ENCODE assay signal across 1 cellular context in genomic region chr2:234947556-234947955, GRCh38.
TF ChIP-seq lines count a peak whose summit lies in the region.

No MANE protein-coding gene starts in this region.

TF ChIP-seq in IMR-90, 13 proteins besides CTCF, POLR2A, EP300 and RAD21 (continued from another document):
- TF ChIP-seq SMC3 (IDR thresholded peaks at IDR 0.05; ENCODE audit: low read depth, low read length): no peak
- TF ChIP-seq MAFK (IDR thresholded peaks at IDR 0.05; ENCODE audit: low read depth, low read length): no peak
- TF ChIP-seq CEBPB (IDR thresholded peaks at IDR 0.05; ENCODE audit: low read depth, low read length): no peak
